8 cellular contexts compared by ENCODE assay signal in genomic region chrX:21725498-21725897, GRCh38. TPM values are rescaled to one million over a fixed set of nuclear protein-coding genes. Genes with fewer than 3 reads are reported as not detected.
DNase-seq lines count a peak whose midpoint lies in the region; TF ChIP-seq lines count a peak whose summit lies in the region.

No MANE protein-coding gene starts in this region.

- H4K8ac ChIP-seq in mesenchymal stem cell (ENCODE audit: low read length): no peak overlapping the region

- H3K4me2 ChIP-seq in mesenchymal stem cell (ENCODE audit: low read length, poor library complexity, severe bottlenecking): no peak overlapping the region

- H2AFZ ChIP-seq in mesenchymal stem cell (ENCODE audit: low read depth, low read length): no peak overlapping the region

- H3K9ac ChIP-seq in mesenchymal stem cell (ENCODE audit: low read length): no peak overlapping the region

- no peak overlapping the region for H3K18ac ChIP-seq in mesenchymal stem cell (ENCODE audit: low read depth in 1 of 2, low read length in 2 of 2)

- H3K4me1 Mint-ChIP-seq in Caco-2 (ENCODE audit: low read depth, unreplicated experiment): no peaks in the 10 kb centered on the region

- H3K23ac ChIP-seq in mesenchymal stem cell (ENCODE audit: low read length in 2 of 2): no peak overlapping the region

- TF ChIP-seq CTCF in Caco-2 (IDR thresholded peaks at IDR 0.05; ENCODE audit: insufficient read depth in 1 of 2, low read depth in 1 of 2, low read length in 1 of 2, severe bottlenecking in 1 of 2, unreplicated experiment in 1 of 2) (peak; percentile 46 to 52), adrenal gland (IDR thresholded peaks at IDR 0.05) (peak in 5 of 6 experiments; percentile 33 to 59 (median 36)), GM10266 (IDR thresholded peaks at IDR 0.05; ENCODE audit: control insufficient read depth, insufficient read depth, low read depth, missing control alignments) (no peak)

- no peak overlapping the region for H2BK12ac ChIP-seq in mesenchymal stem cell (ENCODE audit: low read length in 2 of 2)

- no peak overlapping the region for H2BK120ac ChIP-seq in mesenchymal stem cell (ENCODE audit: low read depth, low read length)

- no peak overlapping the region for H2AK5ac ChIP-seq in mesenchymal stem cell (ENCODE audit: low read length, severe bottlenecking)

- no peaks in the 10 kb centered on the region for H3K9me3 ChIP-seq in Caco-2
- no peaks in the 10 kb centered on the region for H3K9me3 ChIP-seq in adrenal gland (replicated peaks in 1 of 3)
- no peaks in the 10 kb centered on the region for H3K9me3 ChIP-seq in mesenchymal stem cell (ENCODE audit: control insufficient read depth, low read length)

- H3K4me3 ChIP-seq in Caco-2 (ENCODE audit: low read depth, low read length) (no peak overlapping the region), adrenal gland (no peak overlapping the region), mesenchymal stem cell (ENCODE audit: insufficient read depth in 1 of 2, low read depth in 1 of 2, low read length in 2 of 2) (no peak overlapping the region)

- WGBS in adrenal gland, 4 donors: 4 to 11% (median 8%) methylated on average over 2 of the region's 2 CpGs
- WGBS in mesenchymal stem cell: 60% methylated on average over 1 of the region's 2 CpGs

- H3K27me3 Mint-ChIP-seq in Caco-2 (ENCODE audit: insufficient read depth, unreplicated experiment): no peaks in the 10 kb centered on the region

- H2BK15ac ChIP-seq in mesenchymal stem cell (ENCODE audit: low read depth, poor library complexity, severe bottlenecking): no peak overlapping the region

- CTCF ChIA-PET in Caco-2 (lab: Charles Lee): interaction anchor here (0.6 to 1.9 kb wide), 10 partner anchors 9 to 1199 kb away, joined by 3 to 16 read pairs (median 4); no protein-coding TSS in a partner anchor

- no TSS peak for BruUV-seq in Caco-2 (replicated peaks; lab: Mats Ljungman, UMichigan)

- no peaks in the 10 kb centered on the region for H3K27me3 ChIP-seq in Caco-2 (replicated peaks; ENCODE audit: control insufficient read depth, insufficient read depth, low read length)
- peaks cover 17% of the 10 kb centered on the region for H3K27me3 ChIP-seq in adrenal gland
- peaks cover 14 to 29% of the 10 kb centered on the region in 2 experiments for H3K27me3 ChIP-seq in mesenchymal stem cell (ENCODE audit: control insufficient read depth in 1 of 2, insufficient read depth in 1 of 2, low read length in 2 of 2)

- DNase-seq in Caco-2 (peak; percentile 37 to 44), M059J (ENCODE audit: low read depth) (peak; percentile 16), adrenal gland (peak in 2 of 7 donors; percentile 6 to 29), mesenchymal stem cell (peak; percentile 10), SHP77 (lab: John Stamatoyannopoulos, UW) (no peak), mucosa of gallbladder (ENCODE audit: low spot score) (no peak), GM10266 (ENCODE audit: extremely low spot score) (no peak)
- DNase-seq in activated naive CD4-positive, alpha-beta T cell treated with Interleukin-2 at 50 U/mL for 16 hours: no peak

- intact Hi-C loops in Caco-2 (cut with micrococcal nuclease; ENCODE audit: unreplicated experiment) (loop anchor here (1.0 to 5.0 kb wide), 3 partner anchors 48 to 1195 kb away; no protein-coding TSS in a partner anchor), adrenal gland (cut with DNase I) (no loop called here)

- H3K27ac ChIP-seq in adrenal gland: no peak overlapping the region
- no peak overlapping the region for H3K27ac ChIP-seq in mesenchymal stem cell (ENCODE audit: low read length, poor library complexity, severe bottlenecking)

- no peak overlapping the region for H3K4ac ChIP-seq in mesenchymal stem cell (ENCODE audit: low read depth in 1 of 2, low read length in 2 of 2)

- no peak overlapping the region for H3K27ac Mint-ChIP-seq in Caco-2 (ENCODE audit: unreplicated experiment)

- no peak overlapping the region for H3K14ac ChIP-seq in mesenchymal stem cell (ENCODE audit: low read length in 2 of 2)

- no peak overlapping the region for H2BK5ac ChIP-seq in mesenchymal stem cell (ENCODE audit: low read depth, low read length, poor library complexity, severe bottlenecking)

- no peaks in the 10 kb centered on the region for H3K36me3 Mint-ChIP-seq in Caco-2 (ENCODE audit: insufficient read depth, unreplicated experiment)

- no peak overlapping the region for H3K4me3 Mint-ChIP-seq in Caco-2 (ENCODE audit: unreplicated experiment)

- no peak for TF ChIP-seq POLR2A in adrenal gland (IDR thresholded peaks at IDR 0.05)

- no peaks in the 10 kb centered on the region for H3K9me3 Mint-ChIP-seq in Caco-2 (ENCODE audit: unreplicated experiment)

- POLR2A ChIA-PET in Caco-2 (lab: Charles Lee): no interaction called here

- H3K36me3 ChIP-seq in Caco-2 (ENCODE audit: control insufficient read depth, insufficient read depth, low read length): no peaks in the 10 kb centered on the region
- H3K36me3 ChIP-seq in adrenal gland (replicated peaks in 1 of 2): no peaks in the 10 kb centered on the region
- no peaks in the 10 kb centered on the region for H3K36me3 ChIP-seq in mesenchymal stem cell (ENCODE audit: control insufficient read depth in 1 of 2, insufficient read depth in 2 of 2, low read depth in 1 of 2, low read length in 2 of 2)

- no peaks in the 10 kb centered on the region for H3K79me1 ChIP-seq in mesenchymal stem cell (replicated peaks; ENCODE audit: low read length, poor library complexity, severe bottlenecking)

- H3K4me1 ChIP-seq in Caco-2: peaks cover 26% of the 10 kb centered on the region
- no peaks in the 10 kb centered on the region for H3K4me1 ChIP-seq in adrenal gland (replicated peaks in 1 of 2)
- no peaks in the 10 kb centered on the region for H3K4me1 ChIP-seq in mesenchymal stem cell (ENCODE audit: control insufficient read depth, insufficient read depth, low read depth, low read length)

- H4K91ac ChIP-seq in mesenchymal stem cell (ENCODE audit: low read length): no peak overlapping the region

RNA-seq across cellular contexts. Expression of gene SMPX, which starts 32.4 kb away (rescaled TPM):
- 2.7 and 2.9 TPM in 2 replicates for total RNA-seq in Caco-2 (2022)
- 0.42 TPM in 1 of 2 replicates, not detected in the other for total RNA-seq in M059J (2014; rRNA removed; shearing (Covaris generic))
- total RNA-seq in adrenal gland: not detected
- under 1 TPM in 1 of 3 donors, not detected in 2; 0.10 TPM for polyA plus RNA-seq in adrenal gland
- polyA plus RNA-seq in mesenchymal stem cell (2013, experiment 1 of 2): not detected
- not detected for polyA plus RNA-seq in mesenchymal stem cell (2013, experiment 2 of 2)
- total RNA-seq in mucosa of gallbladder: 1.5 TPM

Comparison
In these comparisons a context has a peak if more than half of its experiments do, and no peak if none do; other contexts are left out.
1. DNase-seq: peak in Caco-2 (2 of 2), M059J (single experiment) and mesenchymal stem cell (single experiment); none in SHP77 (0 of 2), mucosa of gallbladder (single experiment), activated naive CD4-positive, alpha-beta T cell treated with Interleukin-2 at 50 U/mL for 16 hours (single experiment) and GM10266 (single experiment).